ENCODE assay signal across 28 cellular contexts in the genomic region with DNA sequence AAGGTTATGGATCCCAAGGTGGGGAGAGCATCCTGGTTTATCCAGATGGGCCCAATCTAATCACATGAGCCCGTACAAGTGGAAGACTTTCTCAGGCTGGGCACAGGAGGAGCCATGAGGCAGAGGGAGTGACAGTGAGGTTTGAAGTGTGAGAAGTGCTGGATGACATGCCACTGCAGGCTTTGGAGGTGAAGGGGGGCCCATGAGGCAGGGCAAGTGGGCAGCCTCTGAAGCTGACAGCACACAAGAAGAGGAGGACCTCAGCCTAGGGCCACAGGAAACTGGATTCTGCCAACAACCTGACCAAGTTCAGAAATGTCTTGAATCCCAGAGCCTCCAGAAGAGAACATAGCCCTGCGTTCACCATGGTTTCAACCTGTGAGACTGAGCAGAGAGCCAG.
A peak's percentile ranks its signal among the peaks of the same experiment; 100 is the strongest.
DNase-seq lines count a peak whose midpoint lies in the region; ATAC-seq, FAIRE-seq and TF ChIP-seq lines count a peak whose summit lies in the region.
"Had no signal": no experiment of that assay in that cellular context is flagged by ENCODE, and none has a peak within 500 bp of the region (broad histone marks: within the 10 kb centered on the region; RNA-seq: fewer than 3 reads in every experiment).

No MANE protein-coding gene starts in this region.

- no peak overlapping the region for H4K91ac ChIP-seq in neuronal stem cell (ENCODE audit: low read depth, low read length, poor library complexity)

- BruUV-seq in HepG2 (replicated peaks; lab: Mats Ljungman, UMichigan): no TSS peak

- peaks cover 2% of the 10 kb centered on the region for H3K36me3 Mint-ChIP-seq in neural crest cell (ENCODE audit: low read depth)

- H3K4me3 ChIP-seq in HepG2 (replicated peaks in 1 of 3; ENCODE audit: insufficient read depth in 1 of 3, low read depth in 2 of 3, low read length in 3 of 3): no peak overlapping the region
- no peak overlapping the region for H3K4me3 ChIP-seq in right lobe of liver
- no peak overlapping the region for H3K4me3 ChIP-seq in BLaER1 treated with 17β-estradiol and CSF1 and Interleukin-3, amounts not matched to agents 10 nM and 100 nM
- H3K4me3 ChIP-seq in neuronal stem cell (ENCODE audit: low read length in 2 of 2): no peak overlapping the region
- H3K4me3 ChIP-seq: GM12878 had no signal

- H3K9me3 Mint-ChIP-seq in neural crest cell: no peaks in the 10 kb centered on the region
- H3K9me3 Mint-ChIP-seq: CD8-positive, alpha-beta memory T cell had no signal

- no peak for FAIRE-seq in HepG2 (lab: Jason Lieb, UNC)
- FAIRE-seq: A204.1, GM12878, GM12892, GM18507, GM19239 had no signal

- no peak overlapping the region for H3K23ac ChIP-seq in neuronal stem cell (ENCODE audit: low read depth, low read length, poor library complexity)

- TF ChIP-seq CTCF in HepG2 (CRISPR knock-in tag; IDR thresholded peaks at IDR 0.05) (no peak), right lobe of liver (IDR thresholded peaks at IDR 0.05) (no peak), neural crest cell (conservative IDR thresholded peaks at IDR 0.05) (no peak)

- H3K27me3 Mint-ChIP-seq in neural crest cell (ENCODE audit: low read depth): no peaks in the 10 kb centered on the region
- H3K27me3 Mint-ChIP-seq: CD4-positive, alpha-beta memory T cell; CD4-positive, CD25-positive, alpha-beta regulatory T cell had no signal

- TF ChIP-seq EP300 in HepG2 (IDR thresholded peaks at IDR 0.05; ENCODE audit: low read depth in 2 of 2, low read length in 2 of 2) (no peak), HepG2 (CRISPR knock-in tag; IDR thresholded peaks at IDR 0.05; ENCODE audit: borderline replicate concordance) (no peak)

- in situ Hi-C loops in HepG2 (cut with HindIII; ENCODE audit: extremely low pct_ligation_motif_present, low pct_unique_long_range_greater_than_20kb): no loop called here

- whole genome bisulfite sequencing in HepG2 (ENCODE audit: low lambda C conversion rate): 91% methylated on average over 2 of the region's 2 CpGs
- 67% methylated on average over 1 of the region's 2 CpGs for WGBS in right lobe of liver (ENCODE audit: insufficient coverage, low coverage, low lambda C conversion rate, missing lambda C conversion rate)
- no CpG with 5 or more reads among the region's 2 CpGs for WGBS in neuronal stem cell (ENCODE audit: extremely low coverage in 2 of 2, insufficient read length in 2 of 2, insufficient replicate concordance in 1 of 2), 2 donors

- CTCF ChIA-PET in HepG2 (lab: Yijun Ruan, JAX; ENCODE audit: low intra/inter-chr PET ratio, low total read pairs): no interaction called here

- no peak overlapping the region for H3K14ac ChIP-seq in neuronal stem cell (ENCODE audit: low read length)

- no peak overlapping the region for H2BK5ac ChIP-seq in neuronal stem cell (ENCODE audit: low read length)

- H3K27me3 ChIP-seq in HepG2 (ENCODE audit: control insufficient read depth in 1 of 2, insufficient read depth in 2 of 2, low read length in 2 of 2): no peaks in the 10 kb centered on the region
- H3K27me3 ChIP-seq in right lobe of liver: no peaks in the 10 kb centered on the region
- no peaks in the 10 kb centered on the region for H3K27me3 ChIP-seq in BLaER1 treated with 17β-estradiol and CSF1 and Interleukin-3, amounts not matched to agents 10 nM and 100 nM
- no peaks in the 10 kb centered on the region for H3K27me3 ChIP-seq in neuronal stem cell (ENCODE audit: control insufficient read depth in 3 of 3, insufficient read depth in 3 of 3, low read depth in 1 of 3, low read length in 3 of 3)
- H3K27me3 ChIP-seq: BE2C had no signal

- peak overlapping the region; percentile 7 for H2AK5ac ChIP-seq in neuronal stem cell (ENCODE audit: low read depth, low read length)

- H2BK12ac ChIP-seq in neuronal stem cell (ENCODE audit: low read length): no peak overlapping the region

- H3K4me1 ChIP-seq in HepG2 (ENCODE audit: insufficient read depth, low read length): peaks cover 40% of the 10 kb centered on the region
- H3K4me1 ChIP-seq in right lobe of liver: no peaks in the 10 kb centered on the region
- H3K4me1 ChIP-seq in BLaER1 treated with 17β-estradiol and CSF1 and Interleukin-3, amounts not matched to agents 10 nM and 100 nM: peaks cover 13 to 35% (median 28%) of the 10 kb centered on the region in 10 experiments
- peaks cover 18 to 31% of the 10 kb centered on the region in 2 donors for H3K4me1 ChIP-seq in neuronal stem cell (ENCODE audit: control insufficient read depth in 2 of 2, insufficient read depth in 1 of 2, low read depth in 1 of 2, low read length in 2 of 2)

- POLR2A ChIA-PET in HepG2 (lab: Yijun Ruan, JAX): no interaction called here

- no peak for ATAC-seq in HepG2
- no peak for ATAC-seq in right lobe of liver
- no peak for ATAC-seq in GM19351 (IDR thresholded peaks at IDR 0.05; ENCODE audit: unreplicated experiment)
- ATAC-seq: GM12878 had no signal

- peaks cover 73% of the 10 kb centered on the region for H3K4me1 Mint-ChIP-seq in neural crest cell
- H3K4me1 Mint-ChIP-seq: CD14-positive monocyte; CD8-positive, alpha-beta memory T cell had no signal

- no peak overlapping the region for H2BK15ac ChIP-seq in neuronal stem cell (ENCODE audit: low read length)

- intact Hi-C loops in HepG2 (cut with micrococcal nuclease; ENCODE audit: unreplicated experiment) (no loop called here), right lobe of liver (cut with DNase I) (no loop called here)

- H3K4me3 Mint-ChIP-seq in neural crest cell: peak overlapping the region; percentile 2
- H3K4me3 Mint-ChIP-seq: CD14-positive monocyte; CD4-positive, alpha-beta memory T cell; CD4-positive, CD25-positive, alpha-beta regulatory T cell; CD8-positive, alpha-beta memory T cell had no signal

- no peak overlapping the region for H4K8ac ChIP-seq in neuronal stem cell (ENCODE audit: low read depth, low read length)

- H3K4me2 ChIP-seq in HepG2 (ENCODE audit: low read depth, low read length) (no peak overlapping the region), neuronal stem cell (ENCODE audit: insufficient read depth, low read length, poor library complexity, severe bottlenecking) (no peak overlapping the region)
- peak overlapping the region in 8 of 11 experiments; percentile 51 to 85 (median 68); a peak in 16 of 22 replicates for H3K4me2 ChIP-seq in BLaER1 treated with 17β-estradiol and CSF1 and Interleukin-3, amounts not matched to agents 10 nM and 100 nM

- H2AFZ ChIP-seq in HepG2 (ENCODE audit: low read length) (no peak overlapping the region), neuronal stem cell (ENCODE audit: low read length) (no peak overlapping the region)

- H4K20me1 ChIP-seq in HepG2 (ENCODE audit: insufficient read depth, low read length): no peaks in the 10 kb centered on the region; the same call in 1 of the 2 replicates
- peaks cover 0 to 13% (median 0%) of the 10 kb centered on the region in 11 experiments; a peak in 3 of 22 replicates for H4K20me1 ChIP-seq in BLaER1 treated with 17β-estradiol and CSF1 and Interleukin-3, amounts not matched to agents 10 nM and 100 nM

- no peaks in the 10 kb centered on the region for H3K9me3 ChIP-seq in HepG2 (ENCODE audit: low read length)
- no peaks in the 10 kb centered on the region for H3K9me3 ChIP-seq in right lobe of liver
- peaks cover 0 to 2% (median 0%) of the 10 kb centered on the region in 11 experiments; a peak in 1 of 22 replicates for H3K9me3 ChIP-seq in BLaER1 treated with 17β-estradiol and CSF1 and Interleukin-3, amounts not matched to agents 10 nM and 100 nM (replicated peaks in 1 of 11)
- peaks cover 2 to 11% of the 10 kb centered on the region in 2 donors for H3K9me3 ChIP-seq in neuronal stem cell (replicated peaks in 1 of 2; ENCODE audit: control insufficient read depth in 2 of 2, insufficient read depth in 1 of 2, low read depth in 1 of 2, low read length in 2 of 2)
- H3K9me3 ChIP-seq: BE2C had no signal

- H3K79me2 ChIP-seq in HepG2 (ENCODE audit: insufficient read depth, low read length): no peaks in the 10 kb centered on the region

- TF ChIP-seq POLR2A in HepG2 (IDR thresholded peaks at IDR 0.05; ENCODE audit: insufficient read depth in 1 of 2, low read depth in 2 of 2, low read length in 2 of 2) (no peak), right lobe of liver (IDR thresholded peaks at IDR 0.05) (no peak)

- H3K79me1 ChIP-seq in neuronal stem cell (ENCODE audit: low read depth, low read length): no peaks in the 10 kb centered on the region

- no peak for TF ChIP-seq RAD21 in HepG2 (CRISPR knock-in tag; IDR thresholded peaks at IDR 0.05)

- H2BK120ac ChIP-seq in neuronal stem cell (ENCODE audit: low read depth, low read length): no peak overlapping the region

- H3K9ac ChIP-seq in HepG2 (ENCODE audit: insufficient read depth, low read depth, low read length) (no peak overlapping the region), neuronal stem cell (ENCODE audit: low read depth, low read length, poor library complexity) (no peak overlapping the region)
- H3K9ac ChIP-seq in BLaER1 treated with 17β-estradiol and CSF1 and Interleukin-3, amounts not matched to agents 10 nM and 100 nM: peak overlapping the region in 3 of 11 experiments; percentile 25 to 48 (median 25); a peak in 3 of 22 replicates

- peak overlapping the region; percentile 1 for H3K18ac ChIP-seq in neuronal stem cell (ENCODE audit: low read length)

- peak overlapping the region; percentile 63 for H3K27ac Mint-ChIP-seq in neural crest cell (ENCODE audit: unreplicated experiment)

- no peak overlapping the region for H3K27ac ChIP-seq in HepG2 (ENCODE audit: extremely low read length, insufficient read depth, low read length)
- no peak overlapping the region for H3K27ac ChIP-seq in right lobe of liver
- H3K27ac ChIP-seq in BLaER1 treated with 17β-estradiol and CSF1 and Interleukin-3, amounts not matched to agents 10 nM and 100 nM: peak overlapping the region in 4 of 11 experiments; percentile 30 to 66 (median 62); a peak in 6 of 22 replicates
- no peak overlapping the region for H3K27ac ChIP-seq in neuronal stem cell (replicated peaks; ENCODE audit: low read length)

- no peaks in the 10 kb centered on the region; a peak in 1 of 5 replicates for H3K36me3 ChIP-seq in HepG2 (replicated peaks in 1 of 2; ENCODE audit: control insufficient read depth in 1 of 2, insufficient read depth in 2 of 2, low read length in 2 of 2)
- no peaks in the 10 kb centered on the region for H3K36me3 ChIP-seq in right lobe of liver
- H3K36me3 ChIP-seq in BLaER1 treated with 17β-estradiol and CSF1 and Interleukin-3, amounts not matched to agents 10 nM and 100 nM: peaks cover 0 to 25% (median 0%) of the 10 kb centered on the region in 11 experiments; a peak in 6 of 22 replicates
- H3K36me3 ChIP-seq in neuronal stem cell (replicated peaks in 1 of 2; ENCODE audit: control insufficient read depth in 2 of 2, insufficient read depth in 2 of 2, low read length in 2 of 2): no peaks in the 10 kb centered on the region
- H3K36me3 ChIP-seq: BE2C had no signal

- no peak for DNase-seq in HepG2 (ENCODE audit: low spot score)
- no peak for DNase-seq in right lobe of liver
- DNase-seq in neural crest cell (ENCODE audit: low read depth, low spot score): no peak
- no peak for DNase-seq in neuronal stem cell (ENCODE audit: low spot score)
- DNase-seq in cerebellar cortex (ENCODE audit: low spot score): no peak
- DNase-seq in midbrain (lab: John Stamatoyannopoulos, UW): no peak
- DNase-seq: 8988T; ACHN; BE2C; CD4-positive, alpha-beta memory T cell; CD4-positive, CD25-positive, alpha-beta regulatory T cell; CD8-positive, alpha-beta memory T cell; COR-L47; DMS 273 treated with DMSO at 0.1 percent for 48 hours; DMS153; DMS53; DMS79; DND-41; EL; GDM1 had no signal

- H3K4ac ChIP-seq in neuronal stem cell (ENCODE audit: low read length): no peak overlapping the region

Comparison
In these comparisons a context has a peak if more than half of its experiments do, and no peak if none do; other contexts are left out.
1. H3K4me2 ChIP-seq: peak in BLaER1 treated with 17β-estradiol and CSF1 and Interleukin-3, amounts not matched to agents 10 nM and 100 nM (8 of 11); none in HepG2 (single experiment) and neuronal stem cell (single experiment).